ENCODE assay signal across 29 cellular contexts in the genomic region with DNA sequence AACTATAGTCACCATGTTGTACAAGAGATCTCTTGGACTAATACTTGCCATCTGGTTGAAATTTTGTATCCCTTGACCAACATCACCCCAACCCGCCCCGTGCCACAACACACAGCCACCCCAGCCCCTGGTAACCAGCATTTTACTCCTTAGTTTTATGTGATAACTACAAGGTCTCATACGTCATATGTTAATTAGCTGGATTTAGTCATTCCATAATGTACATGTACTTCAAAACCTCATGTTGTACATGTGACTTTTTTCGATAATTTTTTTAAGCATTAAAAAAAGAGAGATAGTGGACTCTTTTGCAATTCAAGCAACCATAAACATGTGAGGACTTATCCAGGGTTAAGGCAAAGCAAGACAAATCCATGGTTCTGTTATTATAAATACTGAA.
DNase-seq lines count a peak whose midpoint lies in the region; ATAC-seq, FAIRE-seq and TF ChIP-seq lines count a peak whose summit lies in the region.
"Had no signal": no experiment of that assay in that cellular context is flagged by ENCODE, and none has a peak within 500 bp of the region (broad histone marks: within the 10 kb centered on the region; RNA-seq: fewer than 3 reads in every experiment).

No MANE protein-coding gene starts in this region.

- no peak overlapping the region for H3K27ac ChIP-seq in HepG2 (ENCODE audit: extremely low read length, insufficient read depth, low read length)
- no peak overlapping the region for H3K27ac ChIP-seq in right lobe of liver
- H3K27ac ChIP-seq: 22Rv1; A549; BLaER1; BLaER1 treated with 17β-estradiol and CSF1 and Interleukin-3, amounts not matched to agents 10 nM and 100 nM; C4-2B had no signal

- H3K27me3 ChIP-seq in HepG2 (ENCODE audit: control insufficient read depth in 1 of 2, insufficient read depth in 2 of 2, low read length in 2 of 2): no peaks in the 10 kb centered on the region
- H3K27me3 ChIP-seq in right lobe of liver: no peaks in the 10 kb centered on the region
- H3K27me3 ChIP-seq: BE2C; BLaER1; BLaER1 treated with 17β-estradiol and CSF1 and Interleukin-3, amounts not matched to agents 10 nM and 100 nM had no signal

- H3K36me3 ChIP-seq in HepG2 (replicated peaks in 1 of 2; ENCODE audit: control insufficient read depth in 1 of 2, insufficient read depth in 2 of 2, low read length in 2 of 2) (no peaks in the 10 kb centered on the region), right lobe of liver (no peaks in the 10 kb centered on the region)
- H3K36me3 ChIP-seq: BE2C; BLaER1; BLaER1 treated with 17β-estradiol and CSF1 and Interleukin-3, amounts not matched to agents 10 nM and 100 nM had no signal

- H3K4me2 ChIP-seq in HepG2 (ENCODE audit: low read depth, low read length): no peak overlapping the region
- H3K4me2 ChIP-seq: A549; BLaER1; BLaER1 treated with 17β-estradiol and CSF1 and Interleukin-3, amounts not matched to agents 10 nM and 100 nM had no signal

- TF ChIP-seq RAD21 in HepG2 (CRISPR knock-in tag; IDR thresholded peaks at IDR 0.05): no peak

- no peaks in the 10 kb centered on the region for H3K79me2 ChIP-seq in HepG2 (ENCODE audit: insufficient read depth, low read length)

- intact Hi-C loops in HepG2 (cut with micrococcal nuclease; ENCODE audit: unreplicated experiment) (no loop called here), right lobe of liver (cut with DNase I) (no loop called here)

- whole genome bisulfite sequencing in HepG2 (ENCODE audit: low lambda C conversion rate): 5% methylated on average over 4 of the region's 4 CpGs
- 50% methylated on average over 4 of the region's 4 CpGs for WGBS in right lobe of liver (ENCODE audit: insufficient coverage, low coverage, low lambda C conversion rate, missing lambda C conversion rate)

- H3K4me3 ChIP-seq in HepG2 (replicated peaks in 1 of 3; ENCODE audit: insufficient read depth in 1 of 3, low read depth in 2 of 3, low read length in 3 of 3): no peak overlapping the region
- H3K4me3 ChIP-seq in right lobe of liver: no peak overlapping the region
- H3K4me3 ChIP-seq: A549; BLaER1; BLaER1 treated with 17β-estradiol and CSF1 and Interleukin-3, amounts not matched to agents 10 nM and 100 nM had no signal

- TF ChIP-seq POLR2A in HepG2 (IDR thresholded peaks at IDR 0.05; ENCODE audit: insufficient read depth in 1 of 2, low read depth in 2 of 2, low read length in 2 of 2) (no peak), right lobe of liver (IDR thresholded peaks at IDR 0.05) (no peak)

- no peak overlapping the region for H2AFZ ChIP-seq in HepG2 (ENCODE audit: low read length)

- H3K4me1 ChIP-seq in HepG2 (ENCODE audit: insufficient read depth, low read length) (no peaks in the 10 kb centered on the region), right lobe of liver (no peaks in the 10 kb centered on the region)
- H3K4me1 ChIP-seq: A549; BE2C; BLaER1; BLaER1 treated with 17β-estradiol and CSF1 and Interleukin-3, amounts not matched to agents 10 nM and 100 nM; Caco-2 had no signal

- no peak for TF ChIP-seq EP300 in HepG2 (IDR thresholded peaks at IDR 0.05; ENCODE audit: low read depth in 2 of 2, low read length in 2 of 2)
- TF ChIP-seq EP300 in HepG2 (CRISPR knock-in tag; IDR thresholded peaks at IDR 0.05; ENCODE audit: borderline replicate concordance): no peak

- ATAC-seq in HepG2: no peak
- no peak for ATAC-seq in right lobe of liver
- ATAC-seq: A549; CD8-positive, alpha-beta T cell had no signal

- H3K9ac ChIP-seq in HepG2 (ENCODE audit: insufficient read depth, low read depth, low read length): no peak overlapping the region
- H3K9ac ChIP-seq: BLaER1; BLaER1 treated with 17β-estradiol and CSF1 and Interleukin-3, amounts not matched to agents 10 nM and 100 nM had no signal

- no peaks in the 10 kb centered on the region for H4K20me1 ChIP-seq in HepG2 (ENCODE audit: insufficient read depth, low read length)
- H4K20me1 ChIP-seq: BLaER1; BLaER1 treated with 17β-estradiol and CSF1 and Interleukin-3, amounts not matched to agents 10 nM and 100 nM had no signal

- in situ Hi-C loops in HepG2 (cut with HindIII; ENCODE audit: extremely low pct_ligation_motif_present, low pct_unique_long_range_greater_than_20kb): no loop called here

- DNase-seq in HepG2 (ENCODE audit: low spot score): no peak
- DNase-seq in right lobe of liver: no peak
- DNase-seq: 8988T; ACHN; AML-193; BE2C; C1 segment of cervical spinal cord; Caco-2; Calu3; CD4-positive, alpha-beta memory T cell; CD4-positive, alpha-beta T cell; CD4-positive, CD25-positive, alpha-beta regulatory T cell; CD8-positive, alpha-beta memory T cell; CD8-positive, alpha-beta T cell; COR-L47; DMS 273 treated with DMSO at 0.1 percent for 48 hours; DMS153; DMS53; DMS79; DMS79 treated with DMSO at 0.1 percent for 48 hours; DND-41; EL had no signal

- H3K9me3 ChIP-seq in HepG2 (ENCODE audit: low read length): peaks cover 89% of the 10 kb centered on the region
- H3K9me3 ChIP-seq in right lobe of liver: no peaks in the 10 kb centered on the region
- H3K9me3 ChIP-seq: A549; BE2C; BLaER1; BLaER1 treated with 17β-estradiol and CSF1 and Interleukin-3, amounts not matched to agents 10 nM and 100 nM; Caco-2 had no signal

- no TSS peak for BruUV-seq in HepG2 (replicated peaks; lab: Mats Ljungman, UMichigan)

- TF ChIP-seq CTCF in HepG2 (CRISPR knock-in tag; IDR thresholded peaks at IDR 0.05): no peak
- no peak for TF ChIP-seq CTCF in right lobe of liver (IDR thresholded peaks at IDR 0.05)

- POLR2A ChIA-PET in HepG2 (lab: Yijun Ruan, JAX): no interaction called here

- CTCF ChIA-PET in HepG2 (lab: Yijun Ruan, JAX; ENCODE audit: low intra/inter-chr PET ratio, low total read pairs): no interaction called here

- FAIRE-seq in HepG2 (lab: Jason Lieb, UNC): no peak
- FAIRE-seq: A204.1, A549, D721Med had no signal

TF ChIP-seq in HepG2, 621 proteins besides CTCF, POLR2A, EP300 and RAD21 (continues in another document):
- TF ChIP-seq HOXA5 (CRISPR knock-in tag; IDR thresholded peaks at IDR 0.05) (no peak), NFAT5 (CRISPR knock-in tag; IDR thresholded peaks at IDR 0.05) (no peak), CBFB (CRISPR knock-in tag; IDR thresholded peaks at IDR 0.05) (no peak), CREB1 (IDR thresholded peaks at IDR 0.05) (peak; percentile 80), CREB1 (CRISPR knock-in tag; IDR thresholded peaks at IDR 0.05) (no peak)
- TF ChIP-seq, protein P1, sequence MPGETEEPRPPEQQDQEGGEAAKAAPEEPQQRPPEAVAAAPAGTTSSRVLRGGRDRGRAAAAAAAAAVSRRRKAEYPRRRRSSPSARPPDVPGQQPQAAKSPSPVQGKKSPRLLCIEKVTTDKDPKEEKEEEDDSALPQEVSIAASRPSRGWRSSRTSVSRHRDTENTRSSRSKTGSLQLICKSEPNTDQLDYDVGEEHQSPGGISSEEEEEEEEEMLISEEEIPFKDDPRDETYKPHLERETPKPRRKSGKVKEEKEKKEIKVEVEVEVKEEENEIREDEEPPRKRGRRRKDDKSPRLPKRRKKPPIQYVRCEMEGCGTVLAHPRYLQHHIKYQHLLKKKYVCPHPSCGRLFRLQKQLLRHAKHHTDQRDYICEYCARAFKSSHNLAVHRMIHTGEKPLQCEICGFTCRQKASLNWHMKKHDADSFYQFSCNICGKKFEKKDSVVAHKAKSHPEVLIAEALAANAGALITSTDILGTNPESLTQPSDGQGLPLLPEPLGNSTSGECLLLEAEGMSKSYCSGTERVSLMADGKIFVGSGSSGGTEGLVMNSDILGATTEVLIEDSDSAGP (CRISPR knock-in tag; IDR thresholded peaks at IDR 0.05; ENCODE audit: borderline replicate concordance): no peak
